ENCODE assay signal across 15 cellular contexts in genomic region chr12:2574536-2574935, GRCh38.
"Had no signal": no experiment of that assay in that cellular context is flagged by ENCODE, and none has a peak within 500 bp of the region (broad histone marks: within the 10 kb centered on the region; RNA-seq: fewer than 3 reads in every experiment).

No MANE protein-coding gene starts in this region.

- H3K4me3 ChIP-seq: colonic mucosa, mucosa of descending colon, skin epidermis, stomach, thoracic aorta, transverse colon had no signal

- H3K4me1 ChIP-seq: colonic mucosa, foreskin keratinocyte, stomach, transverse colon had no signal

- H3K9me3 Mint-ChIP-seq: endodermal cell; naive thymus-derived CD8-positive, alpha-beta T cell had no signal

- H3K27ac ChIP-seq: colonic mucosa, foreskin keratinocyte, skin epidermis, stomach, thoracic aorta, transverse colon had no signal

- H3K27ac Mint-ChIP-seq: endodermal cell; naive thymus-derived CD8-positive, alpha-beta T cell had no signal

- H3K9me3 ChIP-seq: colonic mucosa, mucosa of descending colon, stomach, thoracic aorta, transverse colon had no signal

- H3K4me3 Mint-ChIP-seq: endodermal cell; naive thymus-derived CD8-positive, alpha-beta T cell had no signal

- H3K36me3 ChIP-seq: colonic mucosa, transverse colon had no signal

- DNase-seq: colonic mucosa; effector CD4-positive, alpha-beta T cell; erythroblast; foreskin keratinocyte; mammary epithelial cell; mucosa of descending colon; naive thymus-derived CD8-positive, alpha-beta T cell; stimulated activated CD4-positive, alpha-beta T cell treated with anti-CD3 and anti-CD28 coated beads, Interleukin-2, amount 100 ng/mL, for 24 hours; stimulated activated CD4-positive, alpha-beta T cell treated with anti-CD3 and anti-CD28 coated beads, Interleukin-4, amount 100 ng/mL, for 4 hours; stimulated activated naive CD4-positive, alpha-beta T cell; stomach; transverse colon had no signal

- H3K36me3 Mint-ChIP-seq: naive thymus-derived CD8-positive, alpha-beta T cell had no signal
